In the genomic region with DNA sequence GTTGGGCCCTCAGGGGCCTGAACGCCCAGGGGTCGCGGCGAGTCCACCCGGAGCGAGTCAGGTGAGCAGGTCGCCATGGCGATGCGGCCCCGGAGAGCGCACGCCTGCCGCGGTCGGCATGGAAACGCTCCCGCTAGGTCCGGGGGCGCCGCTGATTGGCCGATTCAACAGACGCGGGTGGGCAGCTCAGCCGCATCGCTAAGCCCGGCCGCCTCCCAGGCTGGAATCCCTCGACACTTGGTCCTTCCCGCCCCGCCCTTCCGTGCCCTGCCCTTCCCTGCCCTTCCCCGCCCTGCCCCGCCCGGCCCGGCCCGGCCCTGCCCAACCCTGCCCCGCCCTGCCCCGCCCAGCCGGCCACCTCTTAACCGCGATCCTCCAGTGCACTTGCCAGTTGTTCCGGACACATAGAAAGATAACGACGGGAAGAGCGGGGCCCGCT, we compare ENCODE assay signal across 1 cellular context.
TF ChIP-seq lines count a peak whose summit lies in the region.

CCNA1 (plus strand) TSS at position 390 of the 439 bp plus-strand sequence. CDS start 562 bp downstream, outside the sequence.

TF ChIP-seq in H1, 55 proteins besides CTCF, POLR2A, EP300 and RAD21 (continued from another document):
- TF ChIP-seq, protein P1, sequence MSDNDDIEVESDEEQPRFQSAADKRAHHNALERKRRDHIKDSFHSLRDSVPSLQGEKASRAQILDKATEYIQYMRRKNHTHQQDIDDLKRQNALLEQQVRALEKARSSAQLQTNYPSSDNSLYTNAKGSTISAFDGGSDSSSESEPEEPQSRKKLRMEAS (IDR thresholded peaks at IDR 0.05), result peak; percentile 45; the same call in 1 of the 2 replicates
- TF ChIP-seq, protein P2, sequence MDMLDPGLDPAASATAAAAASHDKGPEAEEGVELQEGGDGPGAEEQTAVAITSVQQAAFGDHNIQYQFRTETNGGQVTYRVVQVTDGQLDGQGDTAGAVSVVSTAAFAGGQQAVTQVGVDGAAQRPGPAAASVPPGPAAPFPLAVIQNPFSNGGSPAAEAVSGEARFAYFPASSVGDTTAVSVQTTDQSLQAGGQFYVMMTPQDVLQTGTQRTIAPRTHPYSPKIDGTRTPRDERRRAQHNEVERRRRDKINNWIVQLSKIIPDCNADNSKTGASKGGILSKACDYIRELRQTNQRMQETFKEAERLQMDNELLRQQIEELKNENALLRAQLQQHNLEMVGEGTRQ (IDR thresholded peaks at IDR 0.05; ENCODE audit: low read length), result peak; percentile 50
- 0 out of 2 replicates have a peak, but pooled peaks have one; percentile 13 for TF ChIP-seq TAF1 (IDR thresholded peaks at IDR 0.05; ENCODE audit: low read depth, low read length)
TF ChIP-seq in H1: peak in this region for 4.
